14 cellular contexts compared by ENCODE assay signal in genomic region chr11:66718320-66718971, GRCh38. TPM values are rescaled to one million over a fixed set of nuclear protein-coding genes. Genes with fewer than 3 reads are reported as not detected.
DNase-seq lines count a peak whose midpoint lies in the region; ATAC-seq, FAIRE-seq and TF ChIP-seq lines count a peak whose summit lies in the region.
"Had no signal": no experiment of that assay in that cellular context is flagged by ENCODE, and none has a peak within 500 bp of the region (broad histone marks: within the 10 kb centered on the region; RNA-seq: fewer than 3 reads in every experiment).

No MANE protein-coding gene starts in this region.

- FAIRE-seq in bronchial epithelial cell (lab: Jason Lieb, UNC): no peak
- FAIRE-seq: TTC549 had no signal

- no peaks in the 10 kb centered on the region for H3K36me3 Mint-ChIP-seq in natural killer cell treated with Interleukin-12 subunit alpha and Interleukin-12 subunit beta and Interleukin-15 and Interleukin-18, amount 100 ng/mL, for 72 hours

- peak; percentile 45 to 47 for TF ChIP-seq RAD21 in liver (IDR thresholded peaks at IDR 0.05)

- H3K9me3 Mint-ChIP-seq in natural killer cell treated with Interleukin-12 subunit alpha and Interleukin-12 subunit beta and Interleukin-15 and Interleukin-18, amount 100 ng/mL, for 72 hours: no peaks in the 10 kb centered on the region
- H3K9me3 Mint-ChIP-seq: CD8-positive, alpha-beta memory T cell had no signal

- no peak for TF ChIP-seq POLR2A in suprapubic skin (IDR thresholded peaks at IDR 0.05)

- H3K9me3 ChIP-seq in KOPT-K1 (ENCODE audit: insufficient read depth, low read length, poor library complexity, severe bottlenecking) (no peaks in the 10 kb centered on the region), liver (ENCODE audit: control insufficient read depth in 4 of 4, low read length in 3 of 4) (no peaks in the 10 kb centered on the region), suprapubic skin (no peaks in the 10 kb centered on the region)
- H3K9me3 ChIP-seq: ascending aorta, vagina had no signal

- H3K27ac Mint-ChIP-seq in natural killer cell treated with Interleukin-12 subunit alpha and Interleukin-12 subunit beta and Interleukin-15 and Interleukin-18, amount 100 ng/mL, for 72 hours: no peak overlapping the region
- H3K27ac Mint-ChIP-seq: CD8-positive, alpha-beta memory T cell had no signal

- TF ChIP-seq CTCF in bronchial epithelial cell (IDR thresholded peaks at IDR 0.05; ENCODE audit: insufficient read depth, low read length, severe bottlenecking): peak; percentile 24
- peak; percentile 39 for TF ChIP-seq CTCF in liver (IDR thresholded peaks at IDR 0.05; ENCODE audit: low read depth, low read length, missing input control)
- TF ChIP-seq CTCF in suprapubic skin (IDR thresholded peaks at IDR 0.05): no peak
- TF ChIP-seq CTCF in foreskin fibroblast (IDR thresholded peaks at IDR 0.05; ENCODE audit: low read depth, low read length): no peak

- DNase-seq in bronchial epithelial cell (ENCODE audit: low read depth) (peak; percentile 55), suprapubic skin (ENCODE audit: low spot score in 2 of 2) (no peak), NCI-H2196 treated with DMSO at 0.1 percent for 48 hours (lab: John Stamatoyannopoulos, UW; ENCODE audit: unreplicated experiment) (no peak), foreskin fibroblast (no peak)
- no peak for DNase-seq in natural killer cell treated with Interleukin-12 subunit alpha and Interleukin-12 subunit beta and Interleukin-15 and Interleukin-18, amount 100 ng/mL, for 72 hours (ENCODE audit: low spot score)
- DNase-seq in stimulated activated CD4-positive, alpha-beta T cell treated with anti-CD3 and anti-CD28 coated beads, Interleukin-15, amount 100 ng/mL, for 24 hours: no peak
- DNase-seq: NCI-H1436 treated with DMSO at 0.1 percent for 48 hours had no signal

- H3K36me3 ChIP-seq in KOPT-K1 (ENCODE audit: insufficient read depth, low read length): no peaks in the 10 kb centered on the region
- H3K36me3 ChIP-seq in bronchial epithelial cell (ENCODE audit: control insufficient read depth, insufficient read depth, low read length): peaks cover 13% of the 10 kb centered on the region
- peaks cover 3 to 19% (median 15%) of the 10 kb centered on the region in 4 donors for H3K36me3 ChIP-seq in liver (ENCODE audit: control insufficient read depth in 4 of 4, insufficient read depth in 3 of 4, low read depth in 1 of 4, low read length in 3 of 4)
- peaks cover 22% of the 10 kb centered on the region for H3K36me3 ChIP-seq in suprapubic skin
- H3K36me3 ChIP-seq: ascending aorta, vagina had no signal

- H3K27me3 Mint-ChIP-seq in natural killer cell treated with Interleukin-12 subunit alpha and Interleukin-12 subunit beta and Interleukin-15 and Interleukin-18, amount 100 ng/mL, for 72 hours: peaks cover 18 to 28% of the 10 kb centered on the region in 2 donors

- H3K9ac ChIP-seq in liver (ENCODE audit: low read depth in 1 of 2, low read length in 2 of 2): no peak overlapping the region

- H3K4me3 Mint-ChIP-seq in natural killer cell treated with Interleukin-12 subunit alpha and Interleukin-12 subunit beta and Interleukin-15 and Interleukin-18, amount 100 ng/mL, for 72 hours: no peak overlapping the region
- H3K4me3 Mint-ChIP-seq: CD8-positive, alpha-beta memory T cell had no signal

- ATAC-seq in natural killer cell treated with Interleukin-12 subunit alpha and Interleukin-12 subunit beta and Interleukin-15 and Interleukin-18, amount 100 ng/mL, for 72 hours: no peak

- 27% methylated on average over 26 of the region's 26 CpGs for WGBS in liver
- 37% methylated on average over 19 of the region's 26 CpGs for WGBS in suprapubic skin

- H3K27ac ChIP-seq in KOPT-K1 (ENCODE audit: low read depth, low read length, poor library complexity, severe bottlenecking) (peak overlapping the region; percentile 83), liver (ENCODE audit: low read depth in 1 of 2, low read length in 2 of 2) (peak overlapping the region; percentile 51 to 76), suprapubic skin (peak overlapping the region; percentile 88)
- H3K27ac ChIP-seq: ascending aorta, HL-60, vagina had no signal

- H3K4me1 ChIP-seq in liver (ENCODE audit: control insufficient read depth in 4 of 4, insufficient read depth in 4 of 4, low read length in 3 of 4) (peaks cover 3 to 55% (median 42%) of the 10 kb centered on the region in 4 donors), suprapubic skin (peaks cover 38% of the 10 kb centered on the region)
- H3K4me1 ChIP-seq: ascending aorta, vagina had no signal

- peaks cover 7 to 8% of the 10 kb centered on the region in 2 donors for H3K4me1 Mint-ChIP-seq in natural killer cell treated with Interleukin-12 subunit alpha and Interleukin-12 subunit beta and Interleukin-15 and Interleukin-18, amount 100 ng/mL, for 72 hours (ENCODE audit: low read depth in 2 of 2)

- H3K27me3 ChIP-seq in bronchial epithelial cell (ENCODE audit: control insufficient read depth, insufficient read depth, low read length): no peaks in the 10 kb centered on the region
- H3K27me3 ChIP-seq in liver (ENCODE audit: control insufficient read depth in 4 of 4, insufficient read depth in 4 of 4, low read length in 3 of 4): no peaks in the 10 kb centered on the region
- H3K27me3 ChIP-seq in suprapubic skin: no peaks in the 10 kb centered on the region
- H3K27me3 ChIP-seq: ascending aorta, vagina had no signal

- no peak for TF ChIP-seq EP300 in suprapubic skin (IDR thresholded peaks at IDR 0.05)

- H3K4me3 ChIP-seq in bronchial epithelial cell (ENCODE audit: low read depth, low read length) (peak overlapping the region; percentile 46), liver (ENCODE audit: low read depth in 1 of 3, low read length in 3 of 3) (peak overlapping the region; percentile 4 to 62 (median 37)), suprapubic skin (peak overlapping the region; percentile 43), foreskin fibroblast (ENCODE audit: low read depth in 1 of 2, low read length in 2 of 2) (no peak overlapping the region)
- H3K4me3 ChIP-seq: ascending aorta had no signal

TF ChIP-seq in liver, 16 proteins besides CTCF, POLR2A, EP300 and RAD21:
- TF ChIP-seq ATF3 (IDR thresholded peaks at IDR 0.05): no peak
- TF ChIP-seq HNF4A (conservative IDR thresholded peaks at IDR 0.05): peak; percentile 70 to 78
- no peak for TF ChIP-seq NR2F2 (IDR thresholded peaks at IDR 0.05)
- TF ChIP-seq YY1 (IDR thresholded peaks at IDR 0.05): peak; percentile 15
- peak; percentile 54 for TF ChIP-seq SP1 (IDR thresholded peaks at IDR 0.05)
- no peak for TF ChIP-seq REST (IDR thresholded peaks at IDR 0.05)
- TF ChIP-seq RXRA (IDR thresholded peaks at IDR 0.05): peak in 1 of 2 donors; percentile 57

RNA-seq across cellular contexts. Expression of gene SPTBN2, which starts 10.6 kb away (rescaled TPM):
- total RNA-seq in bronchial epithelial cell (38.7 and 67.3 TPM in 2 replicates), liver (100 to 1,000 TPM in 1 of 2 donors, 1 to 10 TPM in 1; 9.6 to 103 TPM), suprapubic skin (100 to 1,000 TPM; 337 to 544 (median 450) TPM)
- 10 to 100 TPM; 12.2 to 33.1 TPM for polyA plus RNA-seq in liver
- under 1 TPM in 1 of 2 donors, not detected in 1; 0.93 TPM for total RNA-seq in natural killer cell treated with Interleukin-12 subunit alpha and Interleukin-12 subunit beta and Interleukin-15 and Interleukin-18, amount 100 ng/mL, for 72 hours
- polyA plus RNA-seq: CD8-positive, alpha-beta memory T cell had no signal

RNA-seq across cellular contexts. Expression of gene RBM4B, which starts 40.8 kb away (rescaled TPM):
- total RNA-seq in bronchial epithelial cell: 13.4 and 15.7 TPM in 2 replicates
- 10 to 100 TPM; 12.3 to 13.8 TPM for total RNA-seq in liver
- 1 to 10 TPM; 7.1 to 8.8 TPM for polyA plus RNA-seq in liver
- total RNA-seq in suprapubic skin: 10 to 100 TPM; 16.7 to 27.1 (median 22.0) TPM
- total RNA-seq in natural killer cell treated with Interleukin-12 subunit alpha and Interleukin-12 subunit beta and Interleukin-15 and Interleukin-18, amount 100 ng/mL, for 72 hours: 10 to 100 TPM; 14.8 to 16.7 TPM

Comparison
In these comparisons a context has a peak if more than half of its experiments do, and no peak if none do; other contexts are left out.
1. H3K4me3 ChIP-seq: peak in bronchial epithelial cell (single experiment), liver (3 of 3) and suprapubic skin (single experiment); none in foreskin fibroblast (0 of 2).
2. CTCF ChIP-seq: peak in bronchial epithelial cell (single experiment) and liver (single experiment); none in suprapubic skin (0 of 2) and foreskin fibroblast (single experiment).
3. RNA of gene SPTBN2, which starts 10.6 kb away (total RNA-seq): 337 to 544 TPM in suprapubic skin, 9.6 to 103 TPM in liver and 38.7 to 67.3 TPM in bronchial epithelial cell; 0.93 TPM in natural killer cell treated with Interleukin-12 subunit alpha and Interleukin-12 subunit beta and Interleukin-15 and Interleukin-18, amount 100 ng/mL, for 72 hours; every median in the first group is over 4 times any median in the second.
4. Peak in every context shown above with its lines, with median percentiles within 50 percentile points of each other: H3K27ac ChIP-seq.